Comparison of ENCODE assay signal across 8 cellular contexts in genomic region chr17:77323413-77324171, GRCh38.
DNase-seq lines count a peak whose midpoint lies in the region; TF ChIP-seq lines count a peak whose summit lies in the region.

No MANE protein-coding gene starts in this region.

- H3K9me3 ChIP-seq in BLaER1 treated with 17β-estradiol and CSF1 and Interleukin-3, amounts not matched to agents 10 nM and 100 nM (replicated peaks in 1 of 11): no peaks in the 10 kb centered on the region

- H3K9ac ChIP-seq in BLaER1 treated with 17β-estradiol and CSF1 and Interleukin-3, amounts not matched to agents 10 nM and 100 nM: peak overlapping the region; percentile 76 to 87 (median 83)
- no peak overlapping the region for H3K9ac ChIP-seq in KMS-11

- H3K4me1 ChIP-seq in BLaER1 treated with 17β-estradiol and CSF1 and Interleukin-3, amounts not matched to agents 10 nM and 100 nM: peaks cover 88 to 100% (median 99%) of the 10 kb centered on the region in 10 experiments
- peaks cover 57% of the 10 kb centered on the region for H3K4me1 ChIP-seq in KMS-11 (ENCODE audit: low read depth, poor library complexity, severe bottlenecking)

- TF ChIP-seq CTCF in KMS-11 (conservative IDR thresholded peaks at IDR 0.05; ENCODE audit: low read depth, low read length): no peak
- no peak for TF ChIP-seq CTCF in coronary artery (IDR thresholded peaks at IDR 0.05)

- H3K4me2 ChIP-seq in BLaER1 treated with 17β-estradiol and CSF1 and Interleukin-3, amounts not matched to agents 10 nM and 100 nM: peak overlapping the region; percentile 89 to 100 (median 99)
- H3K4me2 ChIP-seq in KMS-11: peak overlapping the region; percentile 50; the same call in 1 of the 2 replicates

- 0 out of 22 replicates have a peak, but pooled peaks cover 0 to 5% (median 0%) of the 10 kb centered on the region in 11 experiments for H3K27me3 ChIP-seq in BLaER1 treated with 17β-estradiol and CSF1 and Interleukin-3, amounts not matched to agents 10 nM and 100 nM
- no peaks in the 10 kb centered on the region for H3K27me3 ChIP-seq in KMS-11 (ENCODE audit: insufficient read depth, low read depth)

- no peak overlapping the region for H2AFZ ChIP-seq in KMS-11 (ENCODE audit: low read depth)

- peak; percentile 87 for DNase-seq in coronary artery (ENCODE audit: low spot score)
- DNase-seq in myocyte (ENCODE audit: low read depth): peak; percentile 76
- no peak for DNase-seq in NCI-H748 treated with DMSO at 0.1 percent for 48 hours (lab: John Stamatoyannopoulos, UW)
- DNase-seq in NCI-H146 (lab: John Stamatoyannopoulos, UW): no peak
- DNase-seq in SIG-M5 (lab: John Stamatoyannopoulos, UW): no peak
- no peak for DNase-seq in amniotic stem cell (lab: John Stamatoyannopoulos, UW)

- peaks cover 86% of the 10 kb centered on the region for H3K79me2 ChIP-seq in KMS-11 (ENCODE audit: insufficient read depth, low read depth)

- peak overlapping the region; percentile 47 to 78 (median 56) for H3K4me3 ChIP-seq in BLaER1 treated with 17β-estradiol and CSF1 and Interleukin-3, amounts not matched to agents 10 nM and 100 nM
- H3K4me3 ChIP-seq in KMS-11 (IDR thresholded peaks at IDR 0.05; ENCODE audit: insufficient read depth, low read depth, low read length) (no peak overlapping the region), coronary artery (peak overlapping the region; percentile 40)

- H3K27ac ChIP-seq in BLaER1 treated with 17β-estradiol and CSF1 and Interleukin-3, amounts not matched to agents 10 nM and 100 nM: peak overlapping the region; percentile 86 to 95 (median 90)
- H3K27ac ChIP-seq in KMS-11: peak overlapping the region; percentile 74; the same call in 1 of the 2 replicates
- peak overlapping the region; percentile 96 to 97 for H3K27ac ChIP-seq in coronary artery

- H3K36me3 ChIP-seq in BLaER1 treated with 17β-estradiol and CSF1 and Interleukin-3, amounts not matched to agents 10 nM and 100 nM: peaks cover 0 to 11% (median 0%) of the 10 kb centered on the region in 11 experiments; a peak in 2 of 22 replicates
- H3K36me3 ChIP-seq in KMS-11 (ENCODE audit: insufficient read depth): no peaks in the 10 kb centered on the region

- peaks cover 0 to 40% (median 17%) of the 10 kb centered on the region in 11 experiments; a peak in 10 of 22 replicates for H4K20me1 ChIP-seq in BLaER1 treated with 17β-estradiol and CSF1 and Interleukin-3, amounts not matched to agents 10 nM and 100 nM
- H4K20me1 ChIP-seq in KMS-11 (ENCODE audit: insufficient read depth): no peaks in the 10 kb centered on the region

Comparison
In these comparisons a context has a peak if more than half of its experiments do, and no peak if none do; other contexts are left out.
1. DNase-seq: peak in coronary artery (single experiment) and myocyte (single experiment); none in NCI-H748 treated with DMSO at 0.1 percent for 48 hours (single experiment), NCI-H146 (single experiment), SIG-M5 (single experiment) and amniotic stem cell (single experiment).
2. Peak in every context shown above with its lines, with median percentiles within 50 percentile points of each other: H3K27ac ChIP-seq.